ENCODE assay signal across 9 cellular contexts in genomic region chr5:115624994-115625393, GRCh38. TPM values are rescaled to one million over a fixed set of nuclear protein-coding genes. Genes with fewer than 3 reads are reported as not detected.
DNase-seq lines count a peak whose midpoint lies in the region; ATAC-seq and TF ChIP-seq lines count a peak whose summit lies in the region.
"Had no signal": no experiment of that assay in that cellular context is flagged by ENCODE, and none has a peak within 500 bp of the region (broad histone marks: within the 10 kb centered on the region; RNA-seq: fewer than 3 reads in every experiment).

No MANE protein-coding gene starts in this region.

- ATAC-seq in Right ventricle myocardium inferior (no peak), right lobe of liver (no peak), aorta (ENCODE audit: low FRiP score) (no peak)

- H3K4me1 ChIP-seq in left ventricle myocardium inferior (peaks cover 58% of the 10 kb centered on the region), adrenal gland (replicated peaks in 1 of 2) (peaks cover 36 to 39% of the 10 kb centered on the region in 2 donors), right lobe of liver (peaks cover 0 to 22% (median 6%) of the 10 kb centered on the region in 4 donors), aorta (ENCODE audit: control insufficient read depth in 1 of 2, insufficient read depth in 2 of 2, low read length in 2 of 2) (peaks cover 1 to 18% of the 10 kb centered on the region in 2 donors)

- H3K4me3 ChIP-seq in left ventricle myocardium inferior (peak overlapping the region; percentile 97), adrenal gland (peak overlapping the region in 3 of 4 donors; percentile 77 to 89 (median 86)), right lobe of liver (peak overlapping the region; percentile 86 to 92 (median 90)), aorta (ENCODE audit: low read length in 2 of 2) (peak overlapping the region; percentile 61 to 88)

- H3K36me3 ChIP-seq in left ventricle myocardium inferior: peaks cover 4% of the 10 kb centered on the region
- H3K36me3 ChIP-seq in adrenal gland (replicated peaks in 1 of 2): peaks cover 0 to 6% of the 10 kb centered on the region in 2 donors
- H3K36me3 ChIP-seq in right lobe of liver: peaks cover 0 to 6% (median 2%) of the 10 kb centered on the region in 4 donors
- H3K36me3 ChIP-seq in aorta (ENCODE audit: control insufficient read depth in 1 of 2, insufficient read depth in 2 of 2, low read length in 1 of 2): no peaks in the 10 kb centered on the region

- 22 to 32% (median 25%) methylated on average over 3 of the region's 3 CpGs for WGBS in adrenal gland, 4 donors
- whole genome bisulfite sequencing in right lobe of liver (ENCODE audit: insufficient coverage, low coverage, low lambda C conversion rate, missing lambda C conversion rate): 11% methylated on average over 3 of the region's 3 CpGs
- WGBS in aorta, 2 donors: 8 to 14% methylated on average over 3 of the region's 3 CpGs

- peak overlapping the region; percentile 97 for H3K27ac ChIP-seq in left ventricle myocardium inferior (replicated peaks)
- peak overlapping the region in 3 of 5 donors; percentile 93 for H3K27ac ChIP-seq in adrenal gland
- H3K27ac ChIP-seq in right lobe of liver: peak overlapping the region; percentile 89 to 97 (median 95)
- peak overlapping the region in 1 of 2 donors; percentile 43 for H3K27ac ChIP-seq in aorta (ENCODE audit: low read depth in 1 of 2, low read length in 2 of 2)

- intact Hi-C loops in left ventricle myocardium inferior (cut with micrococcal nuclease): no loop called here
- intact Hi-C loops in Right ventricle myocardium inferior (cut with DNase I): loop anchor here (2.0 kb wide), 1 partner anchor 80 kb away; the partner anchor contains the start of gene FEM1C
- intact Hi-C loops in adrenal gland (cut with DNase I): no loop called here
- intact Hi-C loops in right lobe of liver (cut with DNase I): loop anchor here in 1 of 2 donors (10.0 kb wide), 1 partner anchor 210 kb away; no protein-coding TSS in a partner anchor
- intact Hi-C loops in aorta (cut with DNase I): loop anchor here in 1 of 2 donors (5.0 to 10.0 kb wide), 2 partner anchors 80 to 192 kb away; partner anchors contain the start of genes CDO1 and FEM1C

- DNase-seq in left ventricle myocardium inferior (no peak), Right ventricle myocardium inferior (ENCODE audit: missing footprints) (no peak), adrenal gland (no peak), right lobe of liver (no peak), aorta (no peak), mucosa of gallbladder (ENCODE audit: low spot score) (no peak), ureter (ENCODE audit: low spot score) (no peak), SIG-M5 treated with dmso at 0.1 percent for 504 hours (lab: John Stamatoyannopoulos, UW; ENCODE audit: unreplicated experiment) (no peak)
- DNase-seq: activated effector memory CD4-positive, alpha-beta T cell treated with anti-CD3 and anti-CD28 coated beads, Interleukin-2, amount 50 U/mL, for 16 hours had no signal

- TF ChIP-seq POLR2A in adrenal gland (IDR thresholded peaks at IDR 0.05): no peak
- TF ChIP-seq POLR2A in right lobe of liver (IDR thresholded peaks at IDR 0.05): no peak

- no peak for TF ChIP-seq CTCF in left ventricle myocardium inferior (IDR thresholded peaks at IDR 0.05; ENCODE audit: borderline replicate concordance)
- TF ChIP-seq CTCF in adrenal gland (IDR thresholded peaks at IDR 0.05): no peak
- no peak for TF ChIP-seq CTCF in right lobe of liver (IDR thresholded peaks at IDR 0.05)

- H3K9me3 ChIP-seq in left ventricle myocardium inferior (replicated peaks) (no peaks in the 10 kb centered on the region), adrenal gland (replicated peaks in 1 of 3) (no peaks in the 10 kb centered on the region), right lobe of liver (no peaks in the 10 kb centered on the region), aorta (ENCODE audit: control insufficient read depth, low read length) (no peaks in the 10 kb centered on the region)

- H3K27me3 ChIP-seq in left ventricle myocardium inferior (ENCODE audit: low read depth) (no peaks in the 10 kb centered on the region), adrenal gland (no peaks in the 10 kb centered on the region), right lobe of liver (no peaks in the 10 kb centered on the region), aorta (ENCODE audit: control insufficient read depth in 1 of 2, insufficient read depth in 2 of 2, low read length in 1 of 2) (no peaks in the 10 kb centered on the region)

RNA-seq across cellular contexts. Expression of gene TMED7, which starts 0.8 kb away (rescaled TPM):
- total RNA-seq in left ventricle myocardium inferior (77.5 TPM), Right ventricle myocardium inferior (66.6 TPM), adrenal gland (100 to 1,000 TPM in 3 of 8 donors, 10 to 100 TPM in 5; 45.8 to 205 (median 94.3) TPM), right lobe of liver (100 to 1,000 TPM in 2 of 6 experiments, 10 to 100 TPM in 4; 69.8 to 103 (median 91.7) TPM), aorta (100 to 1,000 TPM in 1 of 2 donors, 10 to 100 TPM in 1; 98.6 to 101 TPM), mucosa of gallbladder (140 TPM), ureter (88.8 TPM)
- polyA plus RNA-seq in adrenal gland (100 to 1,000 TPM in 1 of 3 donors, 10 to 100 TPM in 1, 1 to 10 TPM in 1; 9.3 to 123 (median 13.5) TPM), aorta (10 to 100 TPM; 35.1 to 37.3 TPM)

RNA-seq across cellular contexts. Expression of gene TICAM2, which starts 22.7 kb away (rescaled TPM):
- total RNA-seq in left ventricle myocardium inferior (2.3 TPM), Right ventricle myocardium inferior (3.3 TPM), adrenal gland (1 to 10 TPM; 1.8 to 9.3 (median 4.5) TPM), right lobe of liver (1 to 10 TPM in 4 of 6 experiments, under 1 TPM in 2; 0.31 to 2.3 (median 2.1) TPM), aorta (10 to 100 TPM in 1 of 2 donors, 1 to 10 TPM in 1; 8.3 to 10.6 TPM), mucosa of gallbladder (3.3 TPM), ureter (2.8 TPM)
- polyA plus RNA-seq in adrenal gland (1 to 10 TPM; 2.3 to 2.7 (median 2.7) TPM), aorta (1 to 10 TPM; 3.1 to 3.4 TPM)
